Comparison of ENCODE assay signal across 20 cellular contexts in genomic region chr15:33016405-33017024, GRCh38.
DNase-seq lines count a peak whose midpoint lies in the region; ATAC-seq, FAIRE-seq and TF ChIP-seq lines count a peak whose summit lies in the region.
"Had no signal": no experiment of that assay in that cellular context is flagged by ENCODE, and none has a peak within 500 bp of the region (broad histone marks: within the 10 kb centered on the region; RNA-seq: fewer than 3 reads in every experiment).

No MANE protein-coding gene starts in this region.

- no peaks in the 10 kb centered on the region for H3K9me3 Mint-ChIP-seq in stimulated activated naive CD8-positive, alpha-beta T cell treated with anti-CD3 and anti-CD28 coated beads, Interleukin-15, amount 100 ng/mL, for 72 hours
- H3K9me3 Mint-ChIP-seq: activated naive CD8-positive, alpha-beta T cell treated with anti-CD3 and anti-CD28 coated beads, Interleukin-2, amount 10 ng/mL, durations not matched to agents 7 days and 5 days; type B pancreatic cell had no signal

- BruUV-seq in PC-9 (replicated peaks; lab: Mats Ljungman, UMichigan) = no TSS peak

- H3F3A ChIP-seq in PC-9 (ENCODE audit: insufficient read depth, low read depth) = peaks cover 10% of the 10 kb centered on the region

- peaks cover 22% of the 10 kb centered on the region for H3K4me1 ChIP-seq in PC-9 (replicated peaks; ENCODE audit: insufficient read depth)
- H3K4me1 ChIP-seq: heart left ventricle had no signal

- H3K79me2 ChIP-seq in PC-9 (ENCODE audit: low read depth) = no peaks in the 10 kb centered on the region; the same call in 1 of the 2 replicates

- H3K27ac ChIP-seq in PC-9 = no peak overlapping the region
- H3K27ac ChIP-seq: heart left ventricle, sigmoid colon had no signal

- peak in 1 of 2 donors; percentile 57 for DNase-seq in stimulated activated naive CD8-positive, alpha-beta T cell treated with anti-CD3 and anti-CD28 coated beads, Interleukin-15, amount 100 ng/mL, for 72 hours
- no peak for DNase-seq in stimulated activated naive CD8-positive, alpha-beta T cell treated with anti-CD3 and anti-CD28 coated beads, Interleukin-15, Interleukin-2, amounts not matched to agents 100 U/mL and 50 U/mL, for 24 hours
- DNase-seq in NCI-H510A (lab: John Stamatoyannopoulos, UW) (peak; percentile 26), bronchial epithelial cell (ENCODE audit: low read depth) (no peak), NOMO-1 treated with dmso at 0.1 percent for 144 hours (lab: John Stamatoyannopoulos, UW; ENCODE audit: unreplicated experiment) (no peak), PC-9 (no peak)
- DNase-seq: activated CD4-positive, alpha-beta T cell treated with anti-CD3 and anti-CD28 coated beads for 1 hour; activated naive CD8-positive, alpha-beta T cell treated with anti-CD3 and anti-CD28 coated beads, Interleukin-2, amount 10 ng/mL, durations not matched to agents 7 days and 5 days; foreskin fibroblast; H9; heart left ventricle; NCI-H1105 treated with DMSO at 0.1 percent for 48 hours; SHP77 treated with DMSO at 0.1 percent for 48 hours; sigmoid colon had no signal

- FAIRE-seq in bronchial epithelial cell (lab: Jason Lieb, UNC) = peak; percentile 60
- FAIRE-seq: GM19239, TTC549 had no signal

- no peaks in the 10 kb centered on the region for H3K9me2 ChIP-seq in PC-9 (ENCODE audit: insufficient read depth)

- CTCF ChIA-PET in PC-9 (lab: Charles Lee) = no interaction called here

- H3K9me3 ChIP-seq in PC-9 (ENCODE audit: insufficient read depth, low read depth) = no peaks in the 10 kb centered on the region
- H3K9me3 ChIP-seq: heart left ventricle, sigmoid colon had no signal

- intact Hi-C loops in PC-9 (cut with micrococcal nuclease; ENCODE audit: unreplicated experiment) = loop anchor here (10.0 kb wide), 2 partner anchors 188 to 268 kb away; no protein-coding TSS in a partner anchor

- H3K27ac Mint-ChIP-seq in stimulated activated naive CD8-positive, alpha-beta T cell treated with anti-CD3 and anti-CD28 coated beads, Interleukin-15, amount 100 ng/mL, for 72 hours = peak overlapping the region; percentile 59 to 65
- H3K27ac Mint-ChIP-seq: activated naive CD8-positive, alpha-beta T cell treated with anti-CD3 and anti-CD28 coated beads, Interleukin-2, amount 10 ng/mL, durations not matched to agents 7 days and 5 days; H9; progenitor cell of endocrine pancreas; type B pancreatic cell had no signal

- no peaks in the 10 kb centered on the region for H3K27me3 Mint-ChIP-seq in stimulated activated naive CD8-positive, alpha-beta T cell treated with anti-CD3 and anti-CD28 coated beads, Interleukin-15, amount 100 ng/mL, for 72 hours
- H3K27me3 Mint-ChIP-seq: progenitor cell of endocrine pancreas, type B pancreatic cell had no signal

- H3K27me3 ChIP-seq in bronchial epithelial cell (ENCODE audit: control insufficient read depth, insufficient read depth, low read length) (no peaks in the 10 kb centered on the region), PC-9 (ENCODE audit: insufficient read depth, low read depth) (no peaks in the 10 kb centered on the region)
- H3K27me3 ChIP-seq: heart left ventricle, sigmoid colon had no signal

- no peaks in the 10 kb centered on the region for H3K4me1 Mint-ChIP-seq in stimulated activated naive CD8-positive, alpha-beta T cell treated with anti-CD3 and anti-CD28 coated beads, Interleukin-15, amount 100 ng/mL, for 72 hours
- H3K4me1 Mint-ChIP-seq: activated naive CD8-positive, alpha-beta T cell treated with anti-CD3 and anti-CD28 coated beads, Interleukin-2, amount 10 ng/mL, durations not matched to agents 7 days and 5 days had no signal

- H3K36me3 ChIP-seq in bronchial epithelial cell (ENCODE audit: control insufficient read depth, insufficient read depth, low read length) (no peaks in the 10 kb centered on the region), PC-9 (ENCODE audit: low read depth) (no peaks in the 10 kb centered on the region)
- H3K36me3 ChIP-seq: heart left ventricle, sigmoid colon had no signal

- H3K4me3 ChIP-seq in bronchial epithelial cell (ENCODE audit: low read depth, low read length) = no peak overlapping the region
- no peak overlapping the region for H3K4me3 ChIP-seq in PC-9
- H3K4me3 ChIP-seq: heart left ventricle, lung, sigmoid colon had no signal

- peak overlapping the region in 1 of 2 donors; percentile 23 for H3K4me3 Mint-ChIP-seq in stimulated activated naive CD8-positive, alpha-beta T cell treated with anti-CD3 and anti-CD28 coated beads, Interleukin-15, amount 100 ng/mL, for 72 hours
- H3K4me3 Mint-ChIP-seq: activated naive CD8-positive, alpha-beta T cell treated with anti-CD3 and anti-CD28 coated beads, Interleukin-2, amount 10 ng/mL, durations not matched to agents 7 days and 5 days; H9; type B pancreatic cell had no signal

- no peak overlapping the region for H2AFZ ChIP-seq in PC-9

- no peak for TF ChIP-seq CTCF in bronchial epithelial cell (IDR thresholded peaks at IDR 0.05; ENCODE audit: insufficient read depth, low read length, severe bottlenecking)
- TF ChIP-seq CTCF in PC-9 (conservative IDR thresholded peaks at IDR 0.05) = no peak

- H3K4me2 ChIP-seq in PC-9 = no peak overlapping the region

- ATAC-seq in stimulated activated naive CD8-positive, alpha-beta T cell treated with anti-CD3 and anti-CD28 coated beads, Interleukin-15, amount 100 ng/mL, for 72 hours = peak; percentile 87
- ATAC-seq in stimulated activated naive CD8-positive, alpha-beta T cell treated with anti-CD3 and anti-CD28 coated beads, Interleukin-15, Interleukin-2, amounts not matched to agents 100 U/mL and 50 U/mL, for 24 hours = no peak
- ATAC-seq in HG03108 (IDR thresholded peaks at IDR 0.05; ENCODE audit: unreplicated experiment) = no peak
- ATAC-seq: heart left ventricle had no signal

- no peaks in the 10 kb centered on the region; the same call in 1 of the 2 replicates for H4K20me1 ChIP-seq in PC-9 (ENCODE audit: insufficient read depth)

- POLR2A ChIA-PET in PC-9 (lab: Charles Lee; ENCODE audit: unreplicated experiment) = no interaction called here
